ENCODE assay signal across 8 cellular contexts in the genomic region with DNA sequence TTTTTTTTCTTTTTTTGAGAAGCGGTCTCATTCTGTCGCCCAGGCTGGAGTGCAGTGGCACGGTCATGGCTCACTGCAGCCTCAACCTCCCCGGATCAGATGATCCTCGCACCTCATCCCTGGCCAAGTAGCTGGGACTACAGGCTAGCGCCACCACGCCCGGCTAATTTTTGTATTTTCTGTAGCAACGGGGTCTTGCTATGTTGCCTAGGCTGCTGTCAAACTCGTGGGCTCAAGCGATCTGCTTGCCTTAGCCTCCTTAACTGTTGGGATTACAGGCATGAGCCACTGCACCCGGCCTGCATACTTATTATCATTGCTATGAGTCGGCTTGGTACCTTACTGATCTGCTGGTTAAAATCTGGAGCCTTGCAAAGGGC. TPM values are rescaled to one million over a fixed set of nuclear protein-coding genes. Genes with fewer than 3 reads are reported as not detected.
A peak's percentile ranks its signal among the peaks of the same experiment; 100 is the strongest.
DNase-seq lines count a peak whose midpoint lies in the region; ATAC-seq, FAIRE-seq and TF ChIP-seq lines count a peak whose summit lies in the region.

No MANE protein-coding gene starts in this region.

- DNase-seq in HK-2 (ENCODE audit: unreplicated experiment) = peak; percentile 35
- peak; percentile 31 for DNase-seq in activated CD4-positive, alpha-beta memory T cell treated with anti-CD3 and anti-CD28 coated beads for 36 hours
- peak; percentile 26 for DNase-seq in fibroblast of villous mesenchyme (ENCODE audit: low read depth)
- peak in 2 of 6 donors; percentile 17 to 22 for DNase-seq in pancreas
- DNase-seq in NCI-H2081 treated with DMSO at 0.1 percent for 48 hours (lab: John Stamatoyannopoulos, UW) = no peak
- no peak for DNase-seq in HuH-7.5 (ENCODE audit: low spot score)
- no peak for DNase-seq in GM19238 (ENCODE audit: insufficient read length, low spot score)

- peaks cover 48 to 74% (median 70%) of the 10 kb centered on the region in 10 experiments for H3K4me1 ChIP-seq in BLaER1 treated with 17β-estradiol and CSF1 and Interleukin-3, amounts not matched to agents 10 nM and 100 nM
- peaks cover 0 to 18% (median 9%) of the 10 kb centered on the region in 3 donors for H3K4me1 ChIP-seq in pancreas

- H3K4me1 Mint-ChIP-seq in activated CD4-positive, alpha-beta memory T cell treated with anti-CD3 and anti-CD28 coated beads for 36 hours (ENCODE audit: low read depth) = peaks cover 68% of the 10 kb centered on the region

- H3K27ac ChIP-seq in BLaER1 treated with 17β-estradiol and CSF1 and Interleukin-3, amounts not matched to agents 10 nM and 100 nM = peak overlapping the region; percentile 5 to 98 (median 88); a peak in 21 of 22 replicates
- H3K27ac ChIP-seq in pancreas = peak overlapping the region; percentile 19 to 77 (median 51)

- CTCF ChIA-PET in activated CD4-positive, alpha-beta memory T cell treated with anti-CD3 and anti-CD28 coated beads for 36 hours (lab: Charles Lee) = interaction anchor here (1.6 kb wide), 1 partner anchor 31 kb away, joined by 4 read pairs; a partner anchor contains a TSS

- TF ChIP-seq CTCF in fibroblast of villous mesenchyme (IDR thresholded peaks at IDR 0.05; ENCODE audit: insufficient read depth, low read depth, low read length) (no peak), pancreas (IDR thresholded peaks at IDR 0.05) (no peak)

- peak overlapping the region; percentile 95 for H3K4me3 Mint-ChIP-seq in activated CD4-positive, alpha-beta memory T cell treated with anti-CD3 and anti-CD28 coated beads for 36 hours

- no peaks in the 10 kb centered on the region for H3K9me3 ChIP-seq in BLaER1 treated with 17β-estradiol and CSF1 and Interleukin-3, amounts not matched to agents 10 nM and 100 nM (replicated peaks in 1 of 11)
- H3K9me3 ChIP-seq in pancreas = no peaks in the 10 kb centered on the region

- peak overlapping the region; percentile 78 to 96 (median 90) for H3K4me2 ChIP-seq in BLaER1 treated with 17β-estradiol and CSF1 and Interleukin-3, amounts not matched to agents 10 nM and 100 nM

- peak overlapping the region; percentile 66 to 87 (median 80) for H3K4me3 ChIP-seq in BLaER1 treated with 17β-estradiol and CSF1 and Interleukin-3, amounts not matched to agents 10 nM and 100 nM
- peak overlapping the region; percentile 96 for H3K4me3 ChIP-seq in fibroblast of villous mesenchyme (ENCODE audit: low read depth, low read length)
- H3K4me3 ChIP-seq in pancreas = peak overlapping the region; percentile 59 to 78 (median 71)

- intact Hi-C loops in activated CD4-positive, alpha-beta memory T cell treated with anti-CD3 and anti-CD28 coated beads for 36 hours (cut with micrococcal nuclease) = no loop called here
- intact Hi-C loops in pancreas (cut with DNase I) = no loop called here

- peak overlapping the region; percentile 93 for H3K27ac Mint-ChIP-seq in activated CD4-positive, alpha-beta memory T cell treated with anti-CD3 and anti-CD28 coated beads for 36 hours

- H3K9ac ChIP-seq in BLaER1 treated with 17β-estradiol and CSF1 and Interleukin-3, amounts not matched to agents 10 nM and 100 nM = peak overlapping the region; percentile 78 to 97 (median 89)

- FAIRE-seq in pancreas (lab: Jason Lieb, UNC) = no peak

- POLR2A ChIA-PET in activated CD4-positive, alpha-beta memory T cell treated with anti-CD3 and anti-CD28 coated beads for 36 hours (lab: Charles Lee) = interaction anchor here (1.6 kb wide), 1 partner anchor 31 kb away, joined by 4 read pairs; a partner anchor contains a TSS

- peak in 3 of 4 donors; percentile 22 to 36 (median 26) for ATAC-seq in pancreas

- no peaks in the 10 kb centered on the region for H3K27me3 Mint-ChIP-seq in activated CD4-positive, alpha-beta memory T cell treated with anti-CD3 and anti-CD28 coated beads for 36 hours

- 9 to 17% methylated on average over 13 of the region's 13 CpGs for WGBS in pancreas, 2 donors

- peaks cover 32 to 64% (median 49%) of the 10 kb centered on the region in 11 experiments for H3K36me3 ChIP-seq in BLaER1 treated with 17β-estradiol and CSF1 and Interleukin-3, amounts not matched to agents 10 nM and 100 nM
- peaks cover 0 to 25% (median 12%) of the 10 kb centered on the region in 3 donors for H3K36me3 ChIP-seq in pancreas

- peaks cover 0 to 34% (median 31%) of the 10 kb centered on the region in 11 experiments; a peak in 12 of 22 replicates for H4K20me1 ChIP-seq in BLaER1 treated with 17β-estradiol and CSF1 and Interleukin-3, amounts not matched to agents 10 nM and 100 nM

- H3K36me3 Mint-ChIP-seq in activated CD4-positive, alpha-beta memory T cell treated with anti-CD3 and anti-CD28 coated beads for 36 hours = peaks cover 53% of the 10 kb centered on the region

- H3K9me3 Mint-ChIP-seq in activated CD4-positive, alpha-beta memory T cell treated with anti-CD3 and anti-CD28 coated beads for 36 hours = no peaks in the 10 kb centered on the region

- no peaks in the 10 kb centered on the region for H3K27me3 ChIP-seq in BLaER1 treated with 17β-estradiol and CSF1 and Interleukin-3, amounts not matched to agents 10 nM and 100 nM
- no peaks in the 10 kb centered on the region for H3K27me3 ChIP-seq in pancreas

RNA-seq across cellular contexts. Expression of a gene that starts 0.8 kb away (rescaled TPM):
- 100 to 1,000 TPM; 212 to 222 TPM for total RNA-seq in activated CD4-positive, alpha-beta memory T cell treated with anti-CD3 and anti-CD28 coated beads for 36 hours
- total RNA-seq in fibroblast of villous mesenchyme (377 and 457 TPM in 2 replicates), pancreas (10 to 100 TPM; 25.9 to 89.3 (median 42.2) TPM)
- 10 to 100 TPM; 16.8 to 30.9 TPM for polyA plus RNA-seq in pancreas

RNA-seq across cellular contexts. Expression of a gene that starts 30.9 kb away (rescaled TPM):
- 10 to 100 TPM; 45.6 to 47.1 TPM for total RNA-seq in activated CD4-positive, alpha-beta memory T cell treated with anti-CD3 and anti-CD28 coated beads for 36 hours
- 24.2 and 25.4 TPM in 2 replicates for total RNA-seq in fibroblast of villous mesenchyme
- total RNA-seq in pancreas = 10 to 100 TPM in 5 of 6 donors, 1 to 10 TPM in 1; 9.7 to 20.0 (median 13.3) TPM
- polyA plus RNA-seq in pancreas = 10 to 100 TPM; 15.5 to 20.6 TPM

RNA-seq across cellular contexts. Expression of a gene that starts 31.5 kb away (rescaled TPM):
- 10 to 100 TPM; 21.8 to 23.5 TPM for total RNA-seq in activated CD4-positive, alpha-beta memory T cell treated with anti-CD3 and anti-CD28 coated beads for 36 hours
- total RNA-seq in fibroblast of villous mesenchyme (2.2 and 2.6 TPM in 2 replicates), pancreas (1 to 10 TPM; 1.0 to 2.7 (median 2.3) TPM)
- 1 to 10 TPM in 1 of 2 donors, under 1 TPM in 1; 0.46 to 1.1 TPM for polyA plus RNA-seq in pancreas

Comparison
In these comparisons a context has a peak if more than half of its experiments do, and no peak if none do; other contexts are left out.
1. DNase-seq: peak in HK-2 (single experiment), activated CD4-positive, alpha-beta memory T cell treated with anti-CD3 and anti-CD28 coated beads for 36 hours (single experiment) and fibroblast of villous mesenchyme (single experiment); none in NCI-H2081 treated with DMSO at 0.1 percent for 48 hours (single experiment), HuH-7.5 (single experiment) and GM19238 (single experiment).
2. Peak in every context shown above with its lines, with median percentiles within 50 percentile points of each other: H3K4me3 ChIP-seq.